In the genomic region with DNA sequence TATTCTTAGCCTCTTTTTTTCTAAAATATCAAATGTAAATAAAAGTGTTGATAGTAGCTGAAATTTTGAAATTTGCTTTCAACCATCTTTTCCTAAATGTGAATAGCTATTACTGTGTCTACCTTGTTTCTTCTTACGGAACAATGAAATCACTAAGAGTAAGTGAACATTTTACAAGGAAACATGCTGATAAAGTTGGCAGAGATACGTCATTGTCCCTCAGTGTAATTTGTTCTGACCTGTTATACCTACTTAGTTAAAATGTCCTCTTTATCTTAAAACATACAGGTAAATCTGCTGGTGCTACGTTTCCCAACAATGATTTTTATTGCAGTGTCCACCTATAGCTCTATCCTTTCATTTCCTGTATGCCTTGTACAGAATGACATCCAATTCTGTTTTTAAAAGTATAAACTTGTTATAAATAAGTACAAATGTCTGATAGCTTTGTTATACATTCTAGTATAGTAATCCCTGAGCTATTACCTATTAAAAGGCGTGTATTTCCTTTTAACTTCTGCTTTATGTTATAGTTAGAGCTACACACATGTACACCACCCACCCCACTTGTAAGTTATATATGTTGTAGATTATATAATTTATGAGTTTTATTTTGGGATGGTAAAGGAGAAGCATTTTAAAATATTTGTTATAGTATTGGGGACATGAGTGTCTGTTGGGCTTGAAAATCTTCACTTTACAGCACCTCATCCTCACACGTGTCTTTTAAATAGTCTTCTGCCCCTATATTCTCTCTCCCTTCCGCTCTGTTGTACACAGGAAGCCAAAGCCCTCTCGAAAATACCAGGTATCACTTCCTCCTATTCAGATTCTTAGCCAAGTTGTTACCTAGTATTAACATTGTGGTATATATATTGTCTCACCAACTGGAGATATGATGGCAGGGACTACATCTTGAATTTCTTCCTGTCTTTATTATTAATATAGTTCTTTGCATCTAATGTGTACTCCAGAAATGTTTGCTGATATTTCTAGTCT, we compare ENCODE assay signal across 9 cellular contexts. TPM values are rescaled to one million over a fixed set of nuclear protein-coding genes. Genes with fewer than 3 reads are reported as not detected.
DNase-seq lines count a peak whose midpoint lies in the region; ATAC-seq and TF ChIP-seq lines count a peak whose summit lies in the region.
"Had no signal": no experiment of that assay in that cellular context is flagged by ENCODE, and none has a peak within 500 bp of the region (broad histone marks: within the 10 kb centered on the region; RNA-seq: fewer than 3 reads in every experiment).

No MANE protein-coding gene starts in this region.

- POLR2A ChIA-PET in activated CD8-positive, alpha-beta T cell treated with anti-CD3 and anti-CD28 coated beads for 36 hours (lab: Charles Lee): no interaction called here
- POLR2A ChIA-PET in activated CD8-positive, alpha-beta T cell treated with anti-CD3 and anti-CD28 coated beads, Interleukin-2, amount 10 ng/mL, durations not matched to agents 7 days and 5 days (lab: Charles Lee): no interaction called here
- POLR2A ChIA-PET in CD8-positive, alpha-beta memory T cell (lab: Charles Lee): no interaction called here

- peaks cover 26% of the 10 kb centered on the region for H3K4me1 ChIP-seq in upper lobe of right lung
- H3K4me1 ChIP-seq in CD8-positive, alpha-beta memory T cell (ENCODE audit: insufficient read depth, low read length): no peaks in the 10 kb centered on the region

- CTCF ChIA-PET in activated CD8-positive, alpha-beta T cell treated with anti-CD3 and anti-CD28 coated beads for 36 hours (lab: Charles Lee): interaction anchor here (1.0 to 1.3 kb wide), 2 partner anchors 32 to 181 kb away, joined by 3 read pairs; no protein-coding TSS in a partner anchor
- CTCF ChIA-PET in activated CD8-positive, alpha-beta T cell treated with anti-CD3 and anti-CD28 coated beads, Interleukin-2, amount 10 ng/mL, durations not matched to agents 7 days and 5 days (lab: Charles Lee): interaction anchor here (1.3 kb wide), 1 partner anchor 16 kb away, joined by 3 read pairs; no protein-coding TSS in a partner anchor
- CTCF ChIA-PET in CD8-positive, alpha-beta memory T cell (lab: Charles Lee): no interaction called here

- TF ChIP-seq CTCF in activated CD8-positive, alpha-beta T cell treated with anti-CD3 and anti-CD28 coated beads for 36 hours (IDR thresholded peaks at IDR 0.05): no peak
- no peak for TF ChIP-seq CTCF in upper lobe of right lung (IDR thresholded peaks at IDR 0.05)

- no peaks in the 10 kb centered on the region for H3K9me3 ChIP-seq in upper lobe of right lung
- H3K9me3 ChIP-seq in CD8-positive, alpha-beta memory T cell (ENCODE audit: low read length): no peaks in the 10 kb centered on the region
- H3K9me3 ChIP-seq: SJSA1 had no signal

- H3K36me3 Mint-ChIP-seq in activated CD8-positive, alpha-beta T cell treated with anti-CD3 and anti-CD28 coated beads for 36 hours (ENCODE audit: low read depth): no peaks in the 10 kb centered on the region
- no peaks in the 10 kb centered on the region for H3K36me3 Mint-ChIP-seq in activated CD8-positive, alpha-beta T cell treated with anti-CD3 and anti-CD28 coated beads, Interleukin-2, amount 10 ng/mL, durations not matched to agents 7 days and 5 days (ENCODE audit: low read depth)
- H3K36me3 Mint-ChIP-seq in stimulated activated naive B cell treated with anti-CD40 and anti-IgM and Interleukin-4, amounts not matched to agents 10 μg/mL and 1 μg/mL and 100 μg/mL, for 72 hours: peaks cover 4 to 6% of the 10 kb centered on the region in 2 donors
- no peaks in the 10 kb centered on the region for H3K36me3 Mint-ChIP-seq in CD8-positive, alpha-beta memory T cell

- intact Hi-C loops in activated CD8-positive, alpha-beta T cell treated with anti-CD3 and anti-CD28 coated beads for 36 hours (cut with micrococcal nuclease): no loop called here
- intact Hi-C loops in upper lobe of right lung (cut with DNase I): no loop called here

- no peaks in the 10 kb centered on the region for H3K27me3 ChIP-seq in upper lobe of right lung
- peaks cover 3% of the 10 kb centered on the region for H3K27me3 ChIP-seq in CD8-positive, alpha-beta memory T cell (ENCODE audit: insufficient read depth, low read length, poor library complexity, severe bottlenecking)
- H3K27me3 ChIP-seq: SJSA1 had no signal

- H3K9me3 Mint-ChIP-seq in activated CD8-positive, alpha-beta T cell treated with anti-CD3 and anti-CD28 coated beads for 36 hours: no peaks in the 10 kb centered on the region
- no peaks in the 10 kb centered on the region for H3K9me3 Mint-ChIP-seq in activated CD8-positive, alpha-beta T cell treated with anti-CD3 and anti-CD28 coated beads, Interleukin-2, amount 10 ng/mL, durations not matched to agents 7 days and 5 days (ENCODE audit: insufficient read depth)
- no peaks in the 10 kb centered on the region for H3K9me3 Mint-ChIP-seq in stimulated activated naive B cell treated with anti-CD40 and anti-IgM and Interleukin-4, amounts not matched to agents 10 μg/mL and 1 μg/mL and 100 μg/mL, for 72 hours
- peaks cover 0 to 3% (median 0%) of the 10 kb centered on the region in 5 donors for H3K9me3 Mint-ChIP-seq in CD8-positive, alpha-beta memory T cell

- H3K36me3 ChIP-seq in upper lobe of right lung: no peaks in the 10 kb centered on the region
- no peaks in the 10 kb centered on the region for H3K36me3 ChIP-seq in CD8-positive, alpha-beta memory T cell (ENCODE audit: insufficient read depth, low read length)

- ATAC-seq in activated CD8-positive, alpha-beta T cell treated with anti-CD3 and anti-CD28 coated beads for 36 hours: peak; percentile 34
- ATAC-seq in activated CD8-positive, alpha-beta T cell treated with anti-CD3 and anti-CD28 coated beads, Interleukin-2, amount 10 ng/mL, durations not matched to agents 7 days and 5 days: no peak
- peak; percentile 99 for ATAC-seq in HG02642 (IDR thresholded peaks at IDR 0.05; ENCODE audit: poor library complexity, unreplicated experiment)
- ATAC-seq in HG03558 (IDR thresholded peaks at IDR 0.05; ENCODE audit: extremely low read depth, unreplicated experiment): peak; percentile 98
- ATAC-seq in stimulated activated naive B cell treated with anti-CD40 and anti-IgM and Interleukin-4, amounts not matched to agents 10 μg/mL and 1 μg/mL and 100 μg/mL, for 72 hours (replicated peaks): peak; percentile 100
- ATAC-seq in upper lobe of right lung: no peak

- H3K27me3 Mint-ChIP-seq in activated CD8-positive, alpha-beta T cell treated with anti-CD3 and anti-CD28 coated beads for 36 hours: peaks cover 31% of the 10 kb centered on the region
- peaks cover 47% of the 10 kb centered on the region for H3K27me3 Mint-ChIP-seq in activated CD8-positive, alpha-beta T cell treated with anti-CD3 and anti-CD28 coated beads, Interleukin-2, amount 10 ng/mL, durations not matched to agents 7 days and 5 days (ENCODE audit: low read depth)
- no peaks in the 10 kb centered on the region for H3K27me3 Mint-ChIP-seq in stimulated activated naive B cell treated with anti-CD40 and anti-IgM and Interleukin-4, amounts not matched to agents 10 μg/mL and 1 μg/mL and 100 μg/mL, for 72 hours
- H3K27me3 Mint-ChIP-seq in CD8-positive, alpha-beta memory T cell: peaks cover 7 to 36% of the 10 kb centered on the region in 2 donors

- H3K4me1 Mint-ChIP-seq in activated CD8-positive, alpha-beta T cell treated with anti-CD3 and anti-CD28 coated beads for 36 hours (ENCODE audit: low read depth): no peaks in the 10 kb centered on the region
- peaks cover 5% of the 10 kb centered on the region for H3K4me1 Mint-ChIP-seq in activated CD8-positive, alpha-beta T cell treated with anti-CD3 and anti-CD28 coated beads, Interleukin-2, amount 10 ng/mL, durations not matched to agents 7 days and 5 days (ENCODE audit: low read depth)
- H3K4me1 Mint-ChIP-seq in stimulated activated naive B cell treated with anti-CD40 and anti-IgM and Interleukin-4, amounts not matched to agents 10 μg/mL and 1 μg/mL and 100 μg/mL, for 72 hours: peaks cover 36 to 79% of the 10 kb centered on the region in 2 donors
- no peaks in the 10 kb centered on the region for H3K4me1 Mint-ChIP-seq in CD8-positive, alpha-beta memory T cell

- no peak overlapping the region for H3K27ac Mint-ChIP-seq in activated CD8-positive, alpha-beta T cell treated with anti-CD3 and anti-CD28 coated beads for 36 hours
- no peak overlapping the region for H3K27ac Mint-ChIP-seq in activated CD8-positive, alpha-beta T cell treated with anti-CD3 and anti-CD28 coated beads, Interleukin-2, amount 10 ng/mL, durations not matched to agents 7 days and 5 days
- H3K27ac Mint-ChIP-seq in stimulated activated naive B cell treated with anti-CD40 and anti-IgM and Interleukin-4, amounts not matched to agents 10 μg/mL and 1 μg/mL and 100 μg/mL, for 72 hours: peak overlapping the region; percentile 37
- no peak overlapping the region for H3K27ac Mint-ChIP-seq in CD8-positive, alpha-beta memory T cell

- no peak overlapping the region for H3K4me3 Mint-ChIP-seq in activated CD8-positive, alpha-beta T cell treated with anti-CD3 and anti-CD28 coated beads for 36 hours
- H3K4me3 Mint-ChIP-seq in activated CD8-positive, alpha-beta T cell treated with anti-CD3 and anti-CD28 coated beads, Interleukin-2, amount 10 ng/mL, durations not matched to agents 7 days and 5 days: no peak overlapping the region
- H3K4me3 Mint-ChIP-seq in stimulated activated naive B cell treated with anti-CD40 and anti-IgM and Interleukin-4, amounts not matched to agents 10 μg/mL and 1 μg/mL and 100 μg/mL, for 72 hours: no peak overlapping the region
- H3K4me3 Mint-ChIP-seq in CD8-positive, alpha-beta memory T cell: no peak overlapping the region

- no peak overlapping the region for H3K4me3 ChIP-seq in upper lobe of right lung
- H3K4me3 ChIP-seq in CD8-positive, alpha-beta memory T cell (ENCODE audit: low read length): no peak overlapping the region
- H3K4me3 ChIP-seq: SJSA1 had no signal

- H3K27ac ChIP-seq in upper lobe of right lung: no peak overlapping the region
- H3K27ac ChIP-seq in CD8-positive, alpha-beta memory T cell (ENCODE audit: low read depth, low read length): no peak overlapping the region
- H3K27ac ChIP-seq: SJSA1 had no signal

- DNase-seq in activated CD8-positive, alpha-beta T cell treated with anti-CD3 and anti-CD28 coated beads for 36 hours: no peak
- no peak for DNase-seq in activated CD8-positive, alpha-beta T cell treated with anti-CD3 and anti-CD28 coated beads, Interleukin-2, amount 10 ng/mL, durations not matched to agents 7 days and 5 days
- DNase-seq in stimulated activated naive B cell treated with anti-CD40 and anti-IgM and Interleukin-4, amounts not matched to agents 10 μg/mL and 1 μg/mL and 100 μg/mL, for 72 hours: peak; percentile 25
- DNase-seq in upper lobe of right lung (no peak), NCI-H146 (lab: John Stamatoyannopoulos, UW) (no peak)
- DNase-seq in CD8-positive, alpha-beta memory T cell: no peak

RNA-seq across cellular contexts. Expression of gene LAMC1, which starts 25.2 kb away (rescaled TPM):
- under 1 TPM; 0.22 to 0.23 TPM for total RNA-seq in activated CD8-positive, alpha-beta T cell treated with anti-CD3 and anti-CD28 coated beads for 36 hours
- total RNA-seq in activated CD8-positive, alpha-beta T cell treated with anti-CD3 and anti-CD28 coated beads, Interleukin-2, amount 10 ng/mL, durations not matched to agents 7 days and 5 days: not detected
- 120 TPM for total RNA-seq in upper lobe of right lung
- total RNA-seq in CD8-positive, alpha-beta memory T cell: under 1 TPM; 0.33 to 0.58 TPM
- polyA plus RNA-seq in CD8-positive, alpha-beta memory T cell: not detected

Comparison
In these comparisons a context has a peak if more than half of its experiments do, and no peak if none do; other contexts are left out.
1. ATAC-seq: peak in activated CD8-positive, alpha-beta T cell treated with anti-CD3 and anti-CD28 coated beads for 36 hours (single experiment), HG02642 (single experiment), HG03558 (single experiment) and stimulated activated naive B cell treated with anti-CD40 and anti-IgM and Interleukin-4, amounts not matched to agents 10 μg/mL and 1 μg/mL and 100 μg/mL, for 72 hours (2 of 2); none in activated CD8-positive, alpha-beta T cell treated with anti-CD3 and anti-CD28 coated beads, Interleukin-2, amount 10 ng/mL, durations not matched to agents 7 days and 5 days (single experiment) and upper lobe of right lung (single experiment).
2. RNA of gene LAMC1, which starts 25.2 kb away (total RNA-seq): 120 TPM in upper lobe of right lung (single experiment); 0.33 to 0.58 TPM in CD8-positive, alpha-beta memory T cell, 0.22 to 0.23 TPM in activated CD8-positive, alpha-beta T cell treated with anti-CD3 and anti-CD28 coated beads for 36 hours and not detected in activated CD8-positive, alpha-beta T cell treated with anti-CD3 and anti-CD28 coated beads, Interleukin-2, amount 10 ng/mL, durations not matched to agents 7 days and 5 days; every median in the first group is over 10 times any median in the second.